Comparison of ENCODE assay signal across 10 cellular contexts in the genomic region with DNA sequence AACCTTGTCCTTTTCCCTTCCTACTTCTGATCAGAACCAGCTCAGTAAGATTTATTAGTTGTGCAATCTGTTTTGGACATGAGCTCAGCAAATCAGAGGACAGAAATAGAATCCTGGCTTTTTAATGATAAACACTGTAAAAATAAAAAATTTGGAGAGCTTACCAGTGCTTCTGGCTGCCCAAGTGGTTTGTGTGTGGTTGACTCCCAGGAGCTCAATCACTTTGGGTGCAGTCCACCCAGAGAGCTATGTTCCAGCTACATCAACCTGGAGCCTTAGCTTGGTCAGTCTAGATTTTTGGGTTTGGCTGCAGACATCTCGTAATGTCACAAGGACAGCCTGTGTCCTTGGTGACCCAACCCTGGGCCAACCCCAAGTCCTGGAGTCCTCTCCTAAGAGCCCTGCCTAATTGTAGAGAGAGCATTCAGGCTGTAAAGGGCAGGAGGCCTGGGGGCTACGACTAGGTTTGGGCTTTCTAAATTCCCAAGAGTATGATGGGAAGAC. TPM values are rescaled to one million over a fixed set of nuclear protein-coding genes. Genes with fewer than 3 reads are reported as not detected.
DNase-seq lines count a peak whose midpoint lies in the region; TF ChIP-seq lines count a peak whose summit lies in the region.
"Had no signal": no experiment of that assay in that cellular context is flagged by ENCODE, and none has a peak within 500 bp of the region (broad histone marks: within the 10 kb centered on the region; RNA-seq: fewer than 3 reads in every experiment).

No MANE protein-coding gene starts in this region.

- H3K4me2 ChIP-seq in PC-9 = peak overlapping the region; percentile 74
- no peak overlapping the region for H3K4me2 ChIP-seq in parathyroid adenoma (ENCODE audit: low read length)

- H3K9me3 ChIP-seq in PC-9 (ENCODE audit: insufficient read depth, low read depth) (no peaks in the 10 kb centered on the region), esophagus (ENCODE audit: control insufficient read depth in 2 of 2, insufficient read depth in 1 of 2, low read depth in 1 of 2, low read length in 1 of 2) (no peaks in the 10 kb centered on the region), parathyroid adenoma (ENCODE audit: control insufficient read depth, low read length) (no peaks in the 10 kb centered on the region)
- H3K9me3 ChIP-seq: SJCRH30 had no signal

- DNase-seq in BJ (ENCODE audit: low read depth) (peak; percentile 58), PC-9 (no peak), KG1 (lab: John Stamatoyannopoulos, UW) (no peak), UCSD-AML1 (lab: John Stamatoyannopoulos, UW; ENCODE audit: unreplicated experiment) (no peak), activated gamma-delta T cell treated with Interleukin-2 at 50 U/mL for 16 hours (no peak)
- no peak for DNase-seq in stimulated activated CD4-positive, alpha-beta T cell treated with anti-CD3 and anti-CD28 coated beads, Interleukin-4, amount 100 ng/mL, for 24 hours
- DNase-seq: SJCRH30 had no signal

- H3K27ac ChIP-seq in PC-9 = peak overlapping the region; percentile 94
- peak overlapping the region; percentile 11 to 85 for H3K27ac ChIP-seq in esophagus (ENCODE audit: low read depth in 2 of 2, low read length in 1 of 2)
- H3K27ac ChIP-seq in parathyroid adenoma = peak overlapping the region; percentile 46
- H3K27ac ChIP-seq: SJCRH30 had no signal

- CTCF ChIA-PET in BJ (lab: Yijun Ruan, JAX) (interaction anchor here (0.6 to 2.5 kb wide), 8 partner anchors 10 to 1038 kb away, joined by 3 to 8 read pairs (median 3); no protein-coding TSS in a partner anchor), PC-9 (lab: Charles Lee) (interaction anchor here (0.6 to 0.7 kb wide), 2 partner anchors 16 to 34 kb away, joined by 4 to 5 read pairs; no protein-coding TSS in a partner anchor)

- H3F3A ChIP-seq in PC-9 (ENCODE audit: insufficient read depth, low read depth) = peaks cover 99% of the 10 kb centered on the region

- H3K79me2 ChIP-seq in PC-9 (ENCODE audit: low read depth) = peaks cover 98% of the 10 kb centered on the region
- no peaks in the 10 kb centered on the region for H3K79me2 ChIP-seq in parathyroid adenoma

- BruUV-seq in PC-9 (replicated peaks; lab: Mats Ljungman, UMichigan) = TSS peak; percentile 9

- TF ChIP-seq CTCF in BJ (IDR thresholded peaks at IDR 0.05; ENCODE audit: insufficient read depth, low read depth, low read length) (no peak), PC-9 (conservative IDR thresholded peaks at IDR 0.05) (no peak), parathyroid adenoma (IDR thresholded peaks at IDR 0.05) (no peak)

- no peak overlapping the region for H3K4me3 ChIP-seq in BJ (ENCODE audit: low read depth, low read length)
- H3K4me3 ChIP-seq in PC-9 = peak overlapping the region; percentile 2; the same call in 1 of the 2 replicates
- no peak overlapping the region for H3K4me3 ChIP-seq in esophagus (ENCODE audit: low read depth in 1 of 2, low read length in 2 of 2)
- no peak overlapping the region for H3K4me3 ChIP-seq in parathyroid adenoma (ENCODE audit: low read depth, low read length)
- H3K4me3 ChIP-seq: HAP-1, SJCRH30 had no signal

- WGBS in esophagus, 2 donors = 54 to 75% methylated on average over 2 of the region's 2 CpGs

- H4K20me1 ChIP-seq in PC-9 (ENCODE audit: insufficient read depth) = no peaks in the 10 kb centered on the region

- H3K27me3 ChIP-seq in BJ (ENCODE audit: control insufficient read depth, insufficient read depth, low read length) = no peaks in the 10 kb centered on the region
- no peaks in the 10 kb centered on the region for H3K27me3 ChIP-seq in PC-9 (ENCODE audit: insufficient read depth, low read depth)
- no peaks in the 10 kb centered on the region for H3K27me3 ChIP-seq in esophagus (ENCODE audit: control insufficient read depth in 1 of 2, insufficient read depth in 2 of 2, low read length in 2 of 2)
- no peaks in the 10 kb centered on the region for H3K27me3 ChIP-seq in parathyroid adenoma (ENCODE audit: control insufficient read depth, insufficient read depth, low read length)
- H3K27me3 ChIP-seq: SJCRH30 had no signal

- H3K4me1 ChIP-seq in PC-9 (replicated peaks; ENCODE audit: insufficient read depth) (peaks cover 100% of the 10 kb centered on the region), esophagus (ENCODE audit: control insufficient read depth in 2 of 2, insufficient read depth in 2 of 2, low read length in 1 of 2) (peaks cover 10 to 23% of the 10 kb centered on the region in 2 donors), parathyroid adenoma (peaks cover 8% of the 10 kb centered on the region)
- H3K4me1 ChIP-seq: HAP-1, SJCRH30 had no signal

- H3K36me3 ChIP-seq in BJ (ENCODE audit: control insufficient read depth, insufficient read depth, low read length) (no peaks in the 10 kb centered on the region), PC-9 (ENCODE audit: low read depth) (peaks cover 84% of the 10 kb centered on the region), esophagus (ENCODE audit: control insufficient read depth in 2 of 2, insufficient read depth in 2 of 2, low read length in 1 of 2) (peaks cover 0 to 2% of the 10 kb centered on the region in 2 donors), parathyroid adenoma (ENCODE audit: control insufficient read depth, insufficient read depth, low read length) (no peaks in the 10 kb centered on the region)
- H3K36me3 ChIP-seq: HAP-1, SJCRH30 had no signal

- intact Hi-C loops in PC-9 (cut with micrococcal nuclease; ENCODE audit: unreplicated experiment) = loop anchor here (5.0 kb wide), 1 partner anchor 225 kb away; no protein-coding TSS in a partner anchor

- no peak overlapping the region for H3K9ac ChIP-seq in parathyroid adenoma

- POLR2A ChIA-PET in BJ (lab: Charles Lee) = interaction anchor here (0.5 to 1.3 kb wide), 2 partner anchors 104 to 249 kb away, joined by 3 to 6 read pairs; no protein-coding TSS in a partner anchor
- POLR2A ChIA-PET in PC-9 (lab: Charles Lee; ENCODE audit: unreplicated experiment) = interaction anchor here (0.6 kb wide), 1 partner anchor 26 kb away, joined by 3 read pairs; no protein-coding TSS in a partner anchor

- no peaks in the 10 kb centered on the region for H3K9me2 ChIP-seq in PC-9 (ENCODE audit: insufficient read depth)

- H2AFZ ChIP-seq in PC-9 (no peak overlapping the region), parathyroid adenoma (peak overlapping the region; percentile 2)

RNA-seq across cellular contexts. Expression of a gene that starts 28.5 kb away (rescaled TPM):
- polyA plus RNA-seq in BJ (2011; rRNA removed) (794 and 1,200 TPM in 2 replicates), esophagus (100 to 1,000 TPM; 130 to 161 TPM)
- 596 and 791 TPM in 2 replicates for polyA minus RNA-seq in BJ (2011; rRNA and poly(A)+ RNA removed)
- 775 and 872 TPM in 2 replicates for total RNA-seq in PC-9 (2021)
